ENCODE assay signal across 15 cellular contexts in the genomic region with DNA sequence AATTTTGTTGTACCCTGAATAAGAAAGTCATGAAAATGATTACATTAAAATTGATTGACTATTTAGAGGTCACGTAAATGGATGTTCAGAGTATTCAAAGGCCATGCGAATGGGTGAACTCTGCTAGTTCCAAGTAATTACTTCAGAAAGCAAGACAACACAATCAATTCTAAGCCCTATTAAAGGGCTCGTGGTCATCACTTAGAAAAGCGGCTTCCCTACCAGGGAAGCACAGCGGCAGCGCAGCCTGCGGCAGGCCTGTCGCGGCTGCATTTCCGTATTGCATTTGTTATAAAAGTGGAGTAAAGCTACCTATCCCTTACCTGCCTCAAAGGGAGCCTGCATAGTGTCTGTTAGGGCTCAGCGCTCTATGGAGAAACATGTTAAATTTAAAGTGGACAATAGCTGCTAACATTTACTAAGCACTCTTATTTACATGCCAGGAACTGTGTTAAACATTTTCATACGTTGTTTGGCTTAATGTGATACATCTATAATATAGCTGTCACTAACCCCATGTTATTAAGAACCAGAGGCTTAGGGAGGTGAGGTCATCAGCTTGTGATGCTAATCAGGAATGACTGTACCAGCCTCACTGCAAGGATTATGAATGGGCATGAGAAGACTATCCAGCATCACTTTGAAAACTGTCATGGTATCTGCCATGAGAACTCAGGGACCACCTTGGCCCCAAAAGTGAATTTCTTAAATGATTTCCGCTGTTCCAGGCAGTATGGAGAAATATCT.
DNase-seq lines count a peak whose midpoint lies in the region; ATAC-seq and TF ChIP-seq lines count a peak whose summit lies in the region.
"Had no signal": no experiment of that assay in that cellular context is flagged by ENCODE, and none has a peak within 500 bp of the region (broad histone marks: within the 10 kb centered on the region; RNA-seq: fewer than 3 reads in every experiment).

No MANE protein-coding gene starts in this region.

- H3K27ac Mint-ChIP-seq in T-helper 17 cell: peak overlapping the region; percentile 96
- peak overlapping the region; percentile 73 for H3K27ac Mint-ChIP-seq in type B pancreatic cell

- peaks cover 86% of the 10 kb centered on the region for H3K4me1 Mint-ChIP-seq in T-helper 17 cell
- H3K4me1 Mint-ChIP-seq in type B pancreatic cell (ENCODE audit: unreplicated experiment): peaks cover 25% of the 10 kb centered on the region

- no peaks in the 10 kb centered on the region for H3K4me1 ChIP-seq in foreskin keratinocyte

- no peaks in the 10 kb centered on the region for H3K9me3 ChIP-seq in T-helper 17 cell (ENCODE audit: control insufficient read depth, low read length, poor library complexity, severe bottlenecking)
- H3K9me3 ChIP-seq: psoas muscle, transverse colon had no signal

- H3K4me3 Mint-ChIP-seq in T-helper 17 cell (peak overlapping the region; percentile 43), type B pancreatic cell (peak overlapping the region; percentile 78)

- H3K27me3 Mint-ChIP-seq in T-helper 17 cell (no peaks in the 10 kb centered on the region), type B pancreatic cell (peaks cover 51% of the 10 kb centered on the region)

- peak; percentile 48 for DNase-seq in stimulated activated CD4-positive, alpha-beta T cell treated with anti-CD3 and anti-CD28 coated beads, Interleukin-15, amount 100 ng/mL, for 24 hours
- DNase-seq in stimulated activated CD4-positive, alpha-beta T cell treated with anti-CD3 and anti-CD28 coated beads, Interleukin-4, amount 100 ng/mL, for 1 hour: no peak
- DNase-seq in T-helper 17 cell (no peak), foreskin keratinocyte (peak; percentile 19 to 64), type B pancreatic cell (ENCODE audit: extremely low spot score, unreplicated experiment) (no peak), inferior parietal cortex (ENCODE audit: extremely low spot score) (no peak), NCI-H2227 treated with DMSO at 0.1 percent for 48 hours (lab: John Stamatoyannopoulos, UW) (no peak)
- DNase-seq: activated CD4-positive, CD25-positive, alpha-beta regulatory T cell; amniotic stem cell; C1 segment of cervical spinal cord; effector CD4-positive, alpha-beta T cell; NCI-H446; psoas muscle; transverse colon had no signal

- no peaks in the 10 kb centered on the region for H3K9me3 Mint-ChIP-seq in type B pancreatic cell

- ATAC-seq in T-helper 17 cell (no peak), foreskin keratinocyte (peak; percentile 91), GM18873 (IDR thresholded peaks at IDR 0.05; ENCODE audit: low FRiP score, unreplicated experiment) (no peak)
- ATAC-seq: psoas muscle had no signal

- no peak for TF ChIP-seq CTCF in foreskin keratinocyte (conservative IDR thresholded peaks at IDR 0.05)
- no peak for TF ChIP-seq CTCF in type B pancreatic cell (conservative IDR thresholded peaks at IDR 0.05)

- peaks cover 3% of the 10 kb centered on the region for H3K36me3 Mint-ChIP-seq in T-helper 17 cell (ENCODE audit: low read depth)
- no peaks in the 10 kb centered on the region for H3K36me3 Mint-ChIP-seq in type B pancreatic cell

- no peak overlapping the region for H3K27ac ChIP-seq in foreskin keratinocyte
- H3K27ac ChIP-seq: psoas muscle, transverse colon had no signal

- no peaks in the 10 kb centered on the region for H3K27me3 ChIP-seq in foreskin keratinocyte
- H3K27me3 ChIP-seq: transverse colon had no signal

Comparison
In these comparisons a context has a peak if more than half of its experiments do, and no peak if none do; other contexts are left out.
1. DNase-seq: peak in stimulated activated CD4-positive, alpha-beta T cell treated with anti-CD3 and anti-CD28 coated beads, Interleukin-15, amount 100 ng/mL, for 24 hours (single experiment) and foreskin keratinocyte (2 of 2); none in stimulated activated CD4-positive, alpha-beta T cell treated with anti-CD3 and anti-CD28 coated beads, Interleukin-4, amount 100 ng/mL, for 1 hour (single experiment), T-helper 17 cell (0 of 3), type B pancreatic cell (single experiment), inferior parietal cortex (single experiment) and NCI-H2227 treated with DMSO at 0.1 percent for 48 hours (single experiment).